In the genomic region with DNA sequence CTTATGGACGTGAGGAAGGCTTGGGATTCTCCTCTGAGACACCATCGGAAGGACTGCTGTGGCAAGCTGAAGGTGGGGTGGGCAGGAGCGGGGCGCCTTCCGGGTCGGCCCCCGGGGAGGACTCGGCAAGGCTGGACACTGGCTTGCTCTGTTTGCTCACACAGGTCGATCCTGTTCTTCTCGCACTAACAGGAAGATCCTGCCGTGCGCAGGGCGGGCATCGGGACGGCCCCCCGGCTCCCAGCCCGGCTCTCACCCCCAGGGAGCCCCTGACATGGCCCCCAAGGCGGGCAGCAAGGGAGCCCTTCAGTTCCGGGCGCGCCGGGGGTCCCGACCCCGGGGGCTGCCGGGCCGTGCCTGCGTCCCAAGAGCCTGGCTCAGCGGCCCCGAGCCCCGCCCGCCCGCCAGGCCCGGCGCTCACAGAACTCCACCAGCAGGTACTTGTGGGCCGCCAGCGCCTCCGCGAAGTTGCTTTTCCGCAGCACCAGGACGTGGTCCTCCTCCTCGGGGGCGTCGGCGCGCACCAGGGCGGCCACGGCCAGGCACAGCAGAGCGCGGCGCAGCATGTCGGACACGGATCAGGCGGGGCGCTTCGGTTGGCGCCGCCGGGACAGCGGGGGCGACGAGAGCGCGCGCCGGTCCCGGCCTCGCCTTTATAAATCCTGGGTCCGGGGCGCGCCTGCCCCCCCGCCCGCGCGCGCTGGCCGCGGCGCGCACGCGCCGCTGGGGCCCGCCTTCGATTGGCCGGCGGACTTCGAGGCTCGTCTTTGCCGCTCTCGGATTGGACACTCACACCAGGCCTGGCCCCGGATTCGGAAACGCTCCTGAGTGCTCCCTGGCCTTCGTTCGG, we compare ENCODE assay signal across 7 cellular contexts. TPM values are rescaled to one million over a fixed set of nuclear protein-coding genes. Genes with fewer than 3 reads are reported as not detected.
DNase-seq lines count a peak whose midpoint lies in the region; ATAC-seq and TF ChIP-seq lines count a peak whose summit lies in the region.

A gene (minus strand): TSS at position 630 of the 850 bp plus-strand sequence. CDS start 64 bp downstream, at position 566.

- WGBS in prostate gland, result under 1% methylated on average over 66 of the region's 95 CpGs

- peak; percentile 60 for TF ChIP-seq POLR2A in prostate gland (IDR thresholded peaks at IDR 0.05)

- no peaks in the 10 kb centered on the region for H3K36me3 ChIP-seq in prostate gland

- ATAC-seq in GM18909 (IDR thresholded peaks at IDR 0.05; ENCODE audit: poor library complexity, unreplicated experiment) (peak; percentile 0), HG03108 (IDR thresholded peaks at IDR 0.05; ENCODE audit: unreplicated experiment) (peak; percentile 0), Right ventricle myocardium inferior (no peak)

- intact Hi-C loops in Right ventricle myocardium inferior (cut with DNase I) (loop anchor here (1.0 kb wide), 2 partner anchors 27 to 39 kb away; a partner anchor contains a TSS), prostate gland (cut with DNase I) (no loop called here)

- no peak for TF ChIP-seq CTCF in prostate gland (IDR thresholded peaks at IDR 0.05)

- DNase-seq in activated T-cell treated with anti-CD3 and anti-CD28 coated beads, Interleukin-2, amount 50 U/mL, for 1 hour, result peak; percentile 94
- no peak for DNase-seq in Right ventricle myocardium inferior (ENCODE audit: missing footprints)
- no peak for DNase-seq in prostate gland (ENCODE audit: low spot score)
- no peak for DNase-seq in AML-193 (lab: John Stamatoyannopoulos, UW)
- no peak for DNase-seq in AG08395 (ENCODE audit: low spot score)

- H3K27ac ChIP-seq in prostate gland, result peak within 1 kb of the TSS; percentile 92

- H3K27me3 ChIP-seq in prostate gland (replicated peaks; ENCODE audit: insufficient read depth), result no peaks in the 10 kb centered on the region

- H3K9me3 ChIP-seq in prostate gland, result no peaks in the 10 kb centered on the region

- peaks cover 16% of the 10 kb centered on the region for H3K4me1 ChIP-seq in prostate gland (replicated peaks)

- peak within 1 kb of the TSS; percentile 99 for H3K4me3 ChIP-seq in prostate gland

RNA-seq across cellular contexts. Expression of the gene that starts here (rescaled TPM):
- total RNA-seq in Right ventricle myocardium inferior (355 TPM), prostate gland (1,000 to 10,000 TPM in 1 of 2 donors, 100 to 1,000 TPM in 1; 509 to 2,101 TPM)
